ENCODE assay signal across 8 cellular contexts in the genomic region with DNA sequence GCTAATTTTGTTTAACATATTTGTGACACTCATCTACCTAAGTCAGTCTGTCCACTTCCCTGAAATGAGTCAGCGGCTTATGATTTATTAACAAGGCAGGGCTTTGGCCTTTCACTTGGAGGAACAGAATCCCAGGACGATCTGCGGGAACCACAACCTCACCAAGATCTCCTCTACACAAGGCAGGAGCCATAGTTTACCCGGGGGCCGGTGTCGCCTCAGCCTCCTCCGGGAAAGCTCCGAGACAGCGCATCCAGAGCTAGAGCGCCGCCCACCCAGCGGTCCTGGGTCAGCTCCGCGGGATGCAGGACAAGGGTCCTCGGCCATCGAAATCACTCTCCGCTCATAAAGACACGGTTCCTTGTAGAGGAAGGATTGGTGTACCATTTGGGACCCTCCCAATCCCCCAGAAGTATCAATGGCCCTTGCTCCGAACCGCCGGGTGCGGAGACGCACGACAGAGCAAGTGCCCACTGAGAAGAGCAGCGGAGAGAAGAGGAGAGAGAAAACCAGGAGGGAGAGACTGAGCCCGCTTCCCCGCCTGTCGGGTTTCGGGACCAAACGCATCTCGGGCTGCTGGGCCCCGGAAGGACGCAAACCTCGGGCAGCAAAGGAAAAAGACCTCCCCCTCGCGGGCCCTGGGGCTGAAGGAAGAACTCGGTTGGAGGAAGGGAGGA. TPM values are rescaled to one million over a fixed set of nuclear protein-coding genes. Genes with fewer than 3 reads are reported as not detected.
DNase-seq lines count a peak whose midpoint lies in the region; ATAC-seq, FAIRE-seq and TF ChIP-seq lines count a peak whose summit lies in the region.

No MANE protein-coding gene starts in this region.

- H3K4me3 ChIP-seq in brain microvascular endothelial cell (ENCODE audit: low read depth, low read length): peak overlapping the region; percentile 51
- H3K4me3 ChIP-seq in lung: peak overlapping the region; percentile 32

- peak overlapping the region; percentile 86 for H3K4me3 Mint-ChIP-seq in type B pancreatic cell

- H3K27me3 ChIP-seq in brain microvascular endothelial cell (replicated peaks) (no peaks in the 10 kb centered on the region), lung (ENCODE audit: control insufficient read depth, insufficient read depth) (no peaks in the 10 kb centered on the region)

- H3K9me3 Mint-ChIP-seq in type B pancreatic cell: no peaks in the 10 kb centered on the region

- peak in 10 of 14 donors; percentile 2 to 74 (median 38) for DNase-seq in C1 segment of cervical spinal cord (lab: John Stamatoyannopoulos, UW)
- DNase-seq in brain microvascular endothelial cell: no peak
- DNase-seq in lung (ENCODE audit: low spot score): peak; percentile 29
- DNase-seq in type B pancreatic cell (ENCODE audit: extremely low spot score, unreplicated experiment): no peak
- DNase-seq in D721Med (ENCODE audit: insufficient read length, low spot score): no peak
- no peak for DNase-seq in AG08396 (ENCODE audit: low spot score)

- no peaks in the 10 kb centered on the region for H3K36me3 ChIP-seq in brain microvascular endothelial cell (replicated peaks)
- no peaks in the 10 kb centered on the region for H3K36me3 ChIP-seq in lung (ENCODE audit: control insufficient read depth in 2 of 2, insufficient read depth in 2 of 2, low read length in 2 of 2)

- H3K27me3 Mint-ChIP-seq in type B pancreatic cell: peaks cover 34% of the 10 kb centered on the region

- no peak for FAIRE-seq in D721Med (lab: Jason Lieb, UNC)

- H3K27ac ChIP-seq in brain microvascular endothelial cell (peak overlapping the region; percentile 55), lung (ENCODE audit: low read depth in 1 of 2, low read length in 1 of 2) (peak overlapping the region in 1 of 2 donors; percentile 60)

- H3K36me3 Mint-ChIP-seq in type B pancreatic cell: no peaks in the 10 kb centered on the region

- in situ Hi-C loops in brain microvascular endothelial cell (cut with HindIII; ENCODE audit: low pct_ligation_motif_present, low sequenced_read_pairs): loop anchor here (25.0 kb wide), 1 partner anchor 741 kb away; no protein-coding TSS in a partner anchor

- H3K4me1 ChIP-seq in lung (ENCODE audit: control insufficient read depth in 2 of 2, insufficient read depth in 2 of 2, low read length in 2 of 2): peaks cover 0 to 4% of the 10 kb centered on the region in 2 donors

- TF ChIP-seq CTCF in brain microvascular endothelial cell (IDR thresholded peaks at IDR 0.05; ENCODE audit: low read depth, low read length, missing control alignments) (peak; percentile 6), lung (IDR thresholded peaks at IDR 0.05; ENCODE audit: control extremely low read depth, extremely low read depth) (no peak), type B pancreatic cell (conservative IDR thresholded peaks at IDR 0.05) (no peak), D721Med (IDR thresholded peaks at IDR 0.05; ENCODE audit: insufficient read depth, missing control alignments) (no peak)

- 11 to 19% methylated on average over 37 of the region's 37 CpGs for WGBS in lung, 2 donors

- peak overlapping the region; percentile 0 for H3K27ac Mint-ChIP-seq in type B pancreatic cell

- peaks cover 25% of the 10 kb centered on the region for H3K4me1 Mint-ChIP-seq in type B pancreatic cell (ENCODE audit: unreplicated experiment)

- peak; percentile 40 for ATAC-seq in HG02623 (IDR thresholded peaks at IDR 0.05; ENCODE audit: unreplicated experiment)
- ATAC-seq in lung (ENCODE audit: insufficient read depth, low FRiP score): peak; percentile 36
- ATAC-seq in activated CD4-positive, CD25-positive, alpha-beta regulatory T cell treated with anti-CD3 and anti-CD28 coated beads, Interleukin-2, amount 50 U/mL, for 24 hours: no peak

- H3K9me3 ChIP-seq in lung (ENCODE audit: control insufficient read depth in 2 of 2, insufficient read depth in 1 of 2, low read length in 1 of 2): no peaks in the 10 kb centered on the region

RNA-seq across cellular contexts. Expression of gene ALCAM, which starts 13.1 kb away (rescaled TPM):
- 100 to 1,000 TPM; 147 to 252 TPM for total RNA-seq in lung
- polyA plus RNA-seq in lung: 10 to 100 TPM; 55.9 to 72.1 TPM
- 84.6 and 101 TPM in 2 replicates for total RNA-seq in type B pancreatic cell (ENCODE audit: low replicate concordance)

Comparison
In these comparisons a context has a peak if more than half of its experiments do, and no peak if none do; other contexts are left out.
1. DNase-seq: peak in C1 segment of cervical spinal cord (10 of 14) and lung (single experiment); none in brain microvascular endothelial cell (single experiment), type B pancreatic cell (single experiment), D721Med (single experiment) and AG08396 (single experiment).
2. ATAC-seq: peak in HG02623 (single experiment) and lung (single experiment); none in activated CD4-positive, CD25-positive, alpha-beta regulatory T cell treated with anti-CD3 and anti-CD28 coated beads, Interleukin-2, amount 50 U/mL, for 24 hours (0 of 2).